ENCODE assay signal across 9 cellular contexts in genomic region chr6:73969982-73970960, GRCh38.
DNase-seq lines count a peak whose midpoint lies in the region; ATAC-seq and TF ChIP-seq lines count a peak whose summit lies in the region.
"Had no signal": no experiment of that assay in that cellular context is flagged by ENCODE, and none has a peak within 500 bp of the region (broad histone marks: within the 10 kb centered on the region; RNA-seq: fewer than 3 reads in every experiment).

No MANE protein-coding gene starts in this region.

- no peaks in the 10 kb centered on the region for H3K79me2 ChIP-seq in DND-41 (ENCODE audit: insufficient read depth, low read length)

- no peaks in the 10 kb centered on the region for H4K20me1 ChIP-seq in DND-41 (ENCODE audit: insufficient read depth, low read length)

- no peaks in the 10 kb centered on the region for H3K9me3 ChIP-seq in DND-41 (ENCODE audit: insufficient read depth, low read length, severe bottlenecking)
- no peaks in the 10 kb centered on the region for H3K9me3 ChIP-seq in psoas muscle
- H3K9me3 ChIP-seq: SJSA1 had no signal

- intact Hi-C loops in psoas muscle (cut with DNase I): loop anchor here in 1 of 2 donors (10.0 kb wide), 1 partner anchor 1235 kb away; the partner anchor contains the start of gene COL12A1

- ATAC-seq in DND-41 (ENCODE audit: insufficient read depth, low read depth) (no peak), psoas muscle (no peak), HG02973 (IDR thresholded peaks at IDR 0.05; ENCODE audit: unreplicated experiment) (no peak)

- H3K27ac ChIP-seq in DND-41 (ENCODE audit: low read length) (no peak overlapping the region), HL-60 (replicated peaks) (no peak overlapping the region), psoas muscle (no peak overlapping the region)
- H3K27ac ChIP-seq: SJSA1 had no signal

- H3K4me3 ChIP-seq in DND-41 (ENCODE audit: low read depth in 1 of 2, low read length in 2 of 2) (no peak overlapping the region), HL-60 (replicated peaks; ENCODE audit: insufficient read depth, low read length) (no peak overlapping the region), fibroblast of villous mesenchyme (ENCODE audit: low read depth, low read length) (no peak overlapping the region), psoas muscle (no peak overlapping the region)
- H3K4me3 ChIP-seq: SJSA1 had no signal

- DNase-seq in DND-41 (no peak), HL-60 (ENCODE audit: low read depth in 1 of 2, low spot score in 1 of 2) (peak; percentile 1 to 21), SHP77 (lab: John Stamatoyannopoulos, UW) (peak; percentile 37 to 45), fibroblast of villous mesenchyme (ENCODE audit: low read depth) (peak; percentile 64), psoas muscle (no peak)
- DNase-seq in stimulated activated CD4-positive, alpha-beta T cell treated with anti-CD3 and anti-CD28 coated beads, Interleukin-2, amount 100 ng/mL, for 24 hours: no peak
- no peak for DNase-seq in activated T-cell treated with anti-CD3 and anti-CD28 coated beads, Interleukin-2, amount 50 U/mL, for 1 hour

- H2AFZ ChIP-seq in DND-41 (ENCODE audit: low read depth, low read length): no peak overlapping the region

- 48 to 55% (median 53%) methylated on average over 7 of the region's 7 CpGs for WGBS in psoas muscle, 3 donors

- peak; percentile 65 for TF ChIP-seq CTCF in DND-41 (IDR thresholded peaks at IDR 0.05; ENCODE audit: borderline replicate concordance, extremely low read depth, low read length, poor library complexity, severe bottlenecking)
- TF ChIP-seq CTCF in HL-60 (IDR thresholded peaks at IDR 0.05; ENCODE audit: insufficient read depth, low read length): peak; percentile 23
- TF ChIP-seq CTCF in fibroblast of villous mesenchyme (IDR thresholded peaks at IDR 0.05; ENCODE audit: insufficient read depth, low read depth, low read length): peak; percentile 75
- TF ChIP-seq CTCF in psoas muscle (IDR thresholded peaks at IDR 0.05): peak; percentile 43

- no peak overlapping the region for H3K4me2 ChIP-seq in DND-41 (ENCODE audit: insufficient read depth, low read length)

- H3K9ac ChIP-seq in DND-41 (ENCODE audit: low read depth, low read length): no peak overlapping the region

- no peaks in the 10 kb centered on the region for H3K4me1 ChIP-seq in DND-41 (ENCODE audit: insufficient read depth, low read length)
- H3K4me1 ChIP-seq in psoas muscle: no peaks in the 10 kb centered on the region

- peaks cover 3% of the 10 kb centered on the region for H3K27me3 ChIP-seq in DND-41 (ENCODE audit: insufficient read depth, low read length, poor library complexity)
- no peaks in the 10 kb centered on the region for H3K27me3 ChIP-seq in HL-60 (ENCODE audit: insufficient read depth, poor library complexity, severe bottlenecking)
- peaks cover 0 to 3% (median 0%) of the 10 kb centered on the region in 3 donors for H3K27me3 ChIP-seq in psoas muscle (ENCODE audit: insufficient read depth in 3 of 3, low read length in 2 of 3)
- H3K27me3 ChIP-seq: SJSA1 had no signal

- no peaks in the 10 kb centered on the region for H3K36me3 ChIP-seq in DND-41 (ENCODE audit: insufficient read depth, low read length)
- no peaks in the 10 kb centered on the region for H3K36me3 ChIP-seq in psoas muscle (ENCODE audit: insufficient read depth in 1 of 2, low read depth in 1 of 2)
- H3K36me3 ChIP-seq: SJSA1 had no signal

Comparison
In these comparisons a context has a peak if more than half of its experiments do, and no peak if none do; other contexts are left out.
1. DNase-seq: peak in HL-60 (2 of 2), SHP77 (2 of 2) and fibroblast of villous mesenchyme (single experiment); none in DND-41 (single experiment), psoas muscle (0 of 2), stimulated activated CD4-positive, alpha-beta T cell treated with anti-CD3 and anti-CD28 coated beads, Interleukin-2, amount 100 ng/mL, for 24 hours (0 of 2) and activated T-cell treated with anti-CD3 and anti-CD28 coated beads, Interleukin-2, amount 50 U/mL, for 1 hour (single experiment).
2. CTCF ChIP-seq: peak in every context shown above with its lines; median percentile 75 in fibroblast of villous mesenchyme; 65 in DND-41; 43 in psoas muscle; 23 in HL-60.